31 cellular contexts compared by ENCODE assay signal in the genomic region with DNA sequence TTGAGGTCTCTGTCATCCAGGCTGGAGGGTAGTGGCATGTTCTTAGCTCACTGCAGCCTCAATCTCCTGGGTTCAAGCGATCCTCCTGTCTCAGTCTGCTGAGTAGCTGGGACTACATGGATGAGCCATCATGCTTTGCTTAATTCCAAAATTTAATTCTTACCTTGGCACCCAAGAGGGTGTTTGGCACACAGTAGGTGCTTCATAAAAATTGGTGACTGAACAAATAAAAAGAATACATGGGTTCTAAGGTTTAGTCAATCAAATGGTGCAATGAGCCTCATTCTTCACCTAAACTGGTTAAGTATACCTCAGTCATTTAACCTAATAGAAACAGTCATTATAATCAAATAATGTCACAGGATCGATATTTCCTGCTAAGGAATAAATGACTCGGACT.
"Had no signal": no experiment of that assay in that cellular context is flagged by ENCODE, and none has a peak within 500 bp of the region (broad histone marks: within the 10 kb centered on the region; RNA-seq: fewer than 3 reads in every experiment).

No MANE protein-coding gene starts in this region.

- H3K4me3 ChIP-seq: adrenal gland, body of pancreas, cardiac muscle cell, colonic mucosa, gastrocnemius medialis, heart left ventricle had no signal

- H3K27me3 ChIP-seq: adrenal gland, body of pancreas, cardiac muscle cell, colonic mucosa, dorsolateral prefrontal cortex, foreskin keratinocyte, gastrocnemius medialis, heart left ventricle had no signal

- H3K4me1 ChIP-seq: colonic mucosa had no signal

- H3K9me3 ChIP-seq: adrenal gland, body of pancreas, colonic mucosa, gastrocnemius medialis, heart left ventricle had no signal

- DNase-seq: activated CD4-positive, alpha-beta memory T cell treated with anti-CD3 and anti-CD28 coated beads for 36 hours; activated CD4-positive, alpha-beta T cell treated with anti-CD3 and anti-CD28 coated beads for 36 hours; activated CD4-positive, alpha-beta T cell treated with anti-CD3 and anti-CD28 coated beads, Interleukin-2, amount 10 ng/mL, durations not matched to agents 24 days and 14 days; activated CD4-positive, CD25-positive, alpha-beta regulatory T cell; activated CD4-positive, CD25-positive, alpha-beta regulatory T cell treated with anti-CD3 and anti-CD28 coated beads, Interleukin-2, amount 50 U/mL, for 72 hours; activated CD8-positive, alpha-beta memory T cell treated with anti-CD3 and anti-CD28 coated beads, Interleukin-2, amount 10 ng/mL, durations not matched to agents 7 days and 5 days; activated CD8-positive, alpha-beta memory T cell treated with anti-CD3 and anti-CD28 coated beads, Interleukin-2, amount 50 U/mL, for 4 hours; activated CD8-positive, alpha-beta T cell treated with anti-CD3 and anti-CD28 coated beads, Interleukin-2, amount 10 ng/mL, durations not matched to agents 7 days and 5 days; activated effector memory CD4-positive, alpha-beta T cell treated with Interleukin-2 at 50 U/mL for 16 hours; activated naive CD4-positive, alpha-beta T cell treated with anti-CD3 and anti-CD28 coated beads for 36 hours; activated naive CD8-positive, alpha-beta T cell treated with anti-CD3 and anti-CD28 coated beads for 36 hours; activated naive CD8-positive, alpha-beta T cell treated with anti-CD3 and anti-CD28 coated beads, Interleukin-2, amount 50 U/mL, for 24 hours; activated T-cell treated with anti-CD3 and anti-CD28 coated beads, Interleukin-2, amount 50 U/mL, for 1 hour; activated T-cell treated with anti-CD3 and anti-CD28 coated beads, Interleukin-2, amount 50 U/mL, for 72 hours; adrenal gland; amygdala; aorta; body of pancreas; central memory CD4-positive, alpha-beta T cell; cerebellar nuclear complex; colonic mucosa; dorsolateral prefrontal cortex; effector memory CD4-positive, alpha-beta T cell; endodermal cell; foreskin keratinocyte; gastrocnemius medialis; glutamatergic neuron; heart left ventricle; T-helper 2 cell had no signal

- H3K36me3 ChIP-seq: adrenal gland, cardiac muscle cell, colonic mucosa, gastrocnemius medialis had no signal

- H3K27ac ChIP-seq: adrenal gland, body of pancreas, cardiac muscle cell, colonic mucosa, foreskin keratinocyte, gastrocnemius medialis, heart left ventricle had no signal

- ATAC-seq: activated CD4-positive, alpha-beta T cell treated with anti-CD3 and anti-CD28 coated beads for 36 hours; activated CD8-positive, alpha-beta memory T cell treated with anti-CD3 and anti-CD28 coated beads, Interleukin-2, amount 10 ng/mL, durations not matched to agents 7 days and 5 days; activated naive CD8-positive, alpha-beta T cell treated with anti-CD3 and anti-CD28 coated beads, Interleukin-2, amount 50 U/mL, for 24 hours; activated T-cell treated with anti-CD3 and anti-CD28 coated beads, Interleukin-2, amount 50 U/mL, for 72 hours; body of pancreas; esophagus mucosa; foreskin keratinocyte; heart left ventricle had no signal
